Comparison of ENCODE assay signal across 18 cellular contexts in genomic region chr7:121344093-121344492, GRCh38. TPM values are rescaled to one million over a fixed set of nuclear protein-coding genes. Genes with fewer than 3 reads are reported as not detected.
"Had no signal": no experiment of that assay in that cellular context is flagged by ENCODE, and none has a peak within 500 bp of the region (broad histone marks: within the 10 kb centered on the region; RNA-seq: fewer than 3 reads in every experiment).

No MANE protein-coding gene starts in this region.

- H3K27me3 ChIP-seq: stomach had no signal

- H3K4me3 ChIP-seq: coronary artery, stomach, thoracic aorta had no signal

- H3K36me3 ChIP-seq: thoracic aorta had no signal

- H3K27me3 Mint-ChIP-seq: activated CD8-positive, alpha-beta T cell treated with anti-CD3 and anti-CD28 coated beads for 36 hours; T-cell had no signal

- H3K27ac Mint-ChIP-seq: activated CD8-positive, alpha-beta T cell treated with anti-CD3 and anti-CD28 coated beads for 36 hours; activated T-helper 1 cell treated with anti-CD3 and anti-CD28 coated beads, Interleukin-12 subunit alpha, Interleukin-12 subunit beta, Interleukin-2, Interleukin-4 antibody, amounts not matched to agents 30 ng/mL and 10 ng/mL and 1 ng/mL, durations not matched to agents 14 hours and 24 hours and 36 hours; T-cell had no signal

- H3K4me1 ChIP-seq: stomach had no signal

- DNase-seq: activated CD8-positive, alpha-beta memory T cell treated with anti-CD3 and anti-CD28 coated beads, Interleukin-2, amount 50 U/mL, for 4 hours; activated CD8-positive, alpha-beta T cell treated with anti-CD3 and anti-CD28 coated beads for 36 hours; activated naive CD4-positive, alpha-beta T cell; effector CD4-positive, alpha-beta T cell; stimulated activated CD4-positive, alpha-beta T cell treated with anti-CD3 and anti-CD28 coated beads, Interleukin-15, amount 100 ng/mL, for 24 hours; stimulated activated CD4-positive, alpha-beta T cell treated with anti-CD3 and anti-CD28 coated beads, Interleukin-4, amount 100 ng/mL, for 24 hours; stomach; T-cell; T1000 had no signal

- H3K9me3 ChIP-seq: stomach, thoracic aorta had no signal

- H3K4me1 Mint-ChIP-seq: T-cell had no signal

- ATAC-seq: activated CD8-positive, alpha-beta T cell treated with anti-CD3 and anti-CD28 coated beads for 36 hours; T-cell had no signal

- H3K9me3 Mint-ChIP-seq: activated CD8-positive, alpha-beta T cell treated with anti-CD3 and anti-CD28 coated beads for 36 hours; activated T-helper 1 cell treated with anti-CD3 and anti-CD28 coated beads, Interleukin-12 subunit alpha, Interleukin-12 subunit beta, Interleukin-2, Interleukin-4 antibody, amounts not matched to agents 30 ng/mL and 10 ng/mL and 1 ng/mL, durations not matched to agents 14 hours and 24 hours and 36 hours; T-cell had no signal

- H3K27ac ChIP-seq: coronary artery, stomach, thoracic aorta, VCaP had no signal

- H3K4me3 Mint-ChIP-seq: activated CD8-positive, alpha-beta T cell treated with anti-CD3 and anti-CD28 coated beads for 36 hours; activated T-helper 1 cell treated with anti-CD3 and anti-CD28 coated beads, Interleukin-12 subunit alpha, Interleukin-12 subunit beta, Interleukin-2, Interleukin-4 antibody, amounts not matched to agents 30 ng/mL and 10 ng/mL and 1 ng/mL, durations not matched to agents 14 hours and 24 hours and 36 hours; T-cell had no signal

RNA-seq across cellular contexts. Expression of gene WNT16, which starts 15.3 kb away (rescaled TPM):
- total RNA-seq: activated CD8-positive, alpha-beta T cell treated with anti-CD3 and anti-CD28 coated beads for 36 hours; activated T-helper 1 cell treated with anti-CD3 and anti-CD28 coated beads, Interleukin-12 subunit alpha, Interleukin-12 subunit beta, Interleukin-2, Interleukin-4 antibody, amounts not matched to agents 30 ng/mL and 10 ng/mL and 1 ng/mL, durations not matched to agents 14 hours and 24 hours and 36 hours; left lobe of liver; pulmonary artery endothelial cell; thoracic aorta had no signal
- polyA plus RNA-seq: adipose tissue, neural cell, urinary bladder had no signal
